In genomic region chr22:29617922-29618629, GRCh38 we compare ENCODE assay signal across 8 cellular contexts. TPM values are rescaled to one million over a fixed set of nuclear protein-coding genes. Genes with fewer than 3 reads are reported as not detected.
DNase-seq lines count a peak whose midpoint lies in the region; ATAC-seq, FAIRE-seq and TF ChIP-seq lines count a peak whose summit lies in the region.
"Had no signal": no experiment of that assay in that cellular context is flagged by ENCODE, and none has a peak within 500 bp of the region (broad histone marks: within the 10 kb centered on the region; RNA-seq: fewer than 3 reads in every experiment).

No MANE protein-coding gene starts in this region.

- TF ChIP-seq CTCF in IMR-90 (conservative IDR thresholded peaks at IDR 0.05; ENCODE audit: low read depth, low read length) (no peak), MCF 10A (IDR thresholded peaks at IDR 0.05; ENCODE audit: unreplicated experiment) (no peak), nephron progenitor cell (IDR thresholded peaks at IDR 0.05) (no peak)

- no peaks in the 10 kb centered on the region for H4K20me1 ChIP-seq in IMR-90 (ENCODE audit: insufficient read depth, low read length)

- peaks cover 30% of the 10 kb centered on the region for H3K9me1 ChIP-seq in IMR-90 (ENCODE audit: insufficient read depth, low read length)

- H4K91ac ChIP-seq in IMR-90 (ENCODE audit: insufficient read depth, low read depth, low read length) = peak overlapping the region; percentile 25; the same call in 1 of the 2 replicates

- H2BK20ac ChIP-seq in IMR-90 (ENCODE audit: low read depth, low read length) = peak overlapping the region; percentile 38; the same call in 1 of the 2 replicates

- H3K18ac ChIP-seq in IMR-90 (ENCODE audit: low read depth, low read length) = peak overlapping the region; percentile 85; the same call in 1 of the 2 replicates

- BruUV-seq in IMR-90 (replicated peaks; lab: Mats Ljungman, UMichigan) (no TSS peak), MCF 10A (replicated peaks; lab: Mats Ljungman, UMichigan) (no TSS peak)

- no peak for FAIRE-seq in GM12891 (lab: Jason Lieb, UNC)

- peak overlapping the region; percentile 60; the same call in 1 of the 2 replicates for H3K27ac ChIP-seq in IMR-90 (ENCODE audit: insufficient read depth, low read length)

- peak overlapping the region; percentile 82; the same call in 1 of the 2 replicates for H3K23ac ChIP-seq in IMR-90 (ENCODE audit: low read depth, low read length)

- H3K27me3 ChIP-seq in IMR-90 (ENCODE audit: control insufficient read depth, insufficient read depth, low read length) = no peaks in the 10 kb centered on the region

- H3K79me1 ChIP-seq in IMR-90 (ENCODE audit: low read depth in 1 of 2, low read length in 2 of 2) = peaks cover 22 to 73% of the 10 kb centered on the region in 2 experiments

- H4K8ac ChIP-seq in IMR-90 (ENCODE audit: low read depth in 2 of 2, low read length in 2 of 2) = peak overlapping the region; percentile 6 to 76; a peak in 2 of 4 replicates

- peak; percentile 64 for DNase-seq in DMS79 treated with DMSO at 0.1 percent for 48 hours (lab: John Stamatoyannopoulos, UW)
- DNase-seq in IMR-90 = peak; percentile 68
- DNase-seq in MCF 10A (ENCODE audit: unreplicated experiment) = peak; percentile 32
- DNase-seq in nephron progenitor cell = no peak
- no peak for DNase-seq in cerebellum (ENCODE audit: low spot score)
- DNase-seq in GOT3 (lab: John Stamatoyannopoulos, UW) = no peak
- no peak for DNase-seq in GM12891 (ENCODE audit: insufficient read length, low spot score)
- DNase-seq: NK-92 treated with Interleukin-12 subunit alpha and Interleukin-12 subunit beta, amount 100 ng/mL, for 24 hours had no signal

- H3K14ac ChIP-seq in IMR-90 (replicated peaks; ENCODE audit: low read depth, low read length) = no peak overlapping the region

- peak overlapping the region; percentile 41; the same call in 1 of the 2 replicates for H3K4me2 ChIP-seq in IMR-90 (ENCODE audit: low read depth, low read length)

- H3K4me3 Mint-ChIP-seq in MCF 10A (ENCODE audit: unreplicated experiment) (no peak overlapping the region), nephron progenitor cell (no peak overlapping the region)

- intact Hi-C loops in IMR-90 (cut with micrococcal nuclease) (no loop called here), MCF 10A (cut with micrococcal nuclease) (no loop called here)

- no peak for TF ChIP-seq RAD21 in IMR-90 (IDR thresholded peaks at IDR 0.05; ENCODE audit: low read length)

- ATAC-seq in IMR-90 (ENCODE audit: low read depth) = peak; percentile 8

- H3K9me3 Mint-ChIP-seq in MCF 10A (ENCODE audit: unreplicated experiment) (no peaks in the 10 kb centered on the region), nephron progenitor cell (no peaks in the 10 kb centered on the region)

- peak overlapping the region; percentile 72; the same call in 1 of the 2 replicates for H3K4ac ChIP-seq in IMR-90 (ENCODE audit: low read depth, low read length)

- H2BK120ac ChIP-seq in IMR-90 (ENCODE audit: low read depth, low read length) = peak overlapping the region; percentile 42; the same call in 1 of the 2 replicates

- H3K27me3 Mint-ChIP-seq in MCF 10A (ENCODE audit: insufficient read depth, unreplicated experiment) = no peaks in the 10 kb centered on the region
- no peaks in the 10 kb centered on the region for H3K27me3 Mint-ChIP-seq in nephron progenitor cell (ENCODE audit: low read depth, poor library complexity)

- H2BK15ac ChIP-seq in IMR-90 (ENCODE audit: low read depth, low read length) = peak overlapping the region; percentile 80

- peak overlapping the region; percentile 30; the same call in 1 of the 2 replicates for H3K9ac ChIP-seq in IMR-90 (ENCODE audit: low read depth, low read length)

- in situ Hi-C loops in IMR-90 (cut with MboI; ENCODE audit: low sequenced_read_pairs) = no loop called here

- no peak overlapping the region; the same call in 1 of the 2 replicates for H4K5ac ChIP-seq in IMR-90 (ENCODE audit: low read depth, low read length)

- no peak overlapping the region for H3K56ac ChIP-seq in IMR-90 (ENCODE audit: extremely low read depth, insufficient read depth, low read length)

- H3K9me3 ChIP-seq in IMR-90 (ENCODE audit: control insufficient read depth, insufficient read depth, low read length) = no peaks in the 10 kb centered on the region

- H3K36me3 Mint-ChIP-seq in MCF 10A (ENCODE audit: insufficient read depth, unreplicated experiment) (peaks cover 3% of the 10 kb centered on the region), nephron progenitor cell (ENCODE audit: low read depth) (peaks cover 8% of the 10 kb centered on the region)

- H2AK9ac ChIP-seq in IMR-90 (replicated peaks; ENCODE audit: low read depth, low read length, poor library complexity) = no peak overlapping the region

- TF ChIP-seq POLR2A in IMR-90 (IDR thresholded peaks at IDR 0.05; ENCODE audit: low read depth, low read length) = no peak
- TF ChIP-seq POLR2A in GM12891 (IDR thresholded peaks at IDR 0.05; ENCODE audit: low read depth, low read length) = no peak

- CTCF ChIA-PET in IMR-90 (lab: Yijun Ruan, JAX) = no interaction called here
- CTCF ChIA-PET in MCF 10A (lab: Yijun Ruan, JAX) = interaction anchor here (0.6 to 1.0 kb wide), 3 partner anchors 14 to 475 kb away, joined by 3 to 4 read pairs (median 3); no protein-coding TSS in a partner anchor

- peaks cover 33% of the 10 kb centered on the region for H3K4me1 ChIP-seq in IMR-90 (ENCODE audit: control insufficient read depth, insufficient read depth, low read length)

- no CpG with 5 or more reads among the region's 2 CpGs for WGBS in IMR-90 (ENCODE audit: extremely low coverage in 2 of 2, insufficient read length in 1 of 2), 2 experiments

- H3K27ac Mint-ChIP-seq in MCF 10A (ENCODE audit: low read depth, unreplicated experiment) (peak overlapping the region; percentile 2), nephron progenitor cell (peak overlapping the region; percentile 40)

- peak overlapping the region; percentile 87 for H2BK5ac ChIP-seq in IMR-90 (ENCODE audit: low read depth, low read length, poor library complexity, severe bottlenecking)

- H3K4me3 ChIP-seq in IMR-90 (ENCODE audit: insufficient read depth, low read depth, low read length) = no peak overlapping the region

- peak overlapping the region; percentile 69; the same call in 1 of the 2 replicates for H2AK5ac ChIP-seq in IMR-90 (ENCODE audit: low read depth, low read length)

- H3K36me3 ChIP-seq in IMR-90 (ENCODE audit: control insufficient read depth, insufficient read depth, low read length) = no peaks in the 10 kb centered on the region

- no peak overlapping the region for H2AFZ ChIP-seq in IMR-90 (replicated peaks; ENCODE audit: low read length, poor library complexity)

- POLR2A ChIA-PET in IMR-90 (lab: Charles Lee; ENCODE audit: unreplicated experiment) = no interaction called here
- POLR2A ChIA-PET in MCF 10A (lab: Yijun Ruan, JAX) = interaction anchor here (0.7 to 1.9 kb wide), 3 partner anchors 8 to 225 kb away, joined by 3 to 17 read pairs (median 3); no protein-coding TSS in a partner anchor

- dilution Hi-C loops in IMR-90 (cut with HindIII; ENCODE audit: low sequenced_read_pairs, unreplicated experiment) = no loop called here

- H3K4me1 Mint-ChIP-seq in MCF 10A (ENCODE audit: insufficient read depth, unreplicated experiment) = peaks cover 31% of the 10 kb centered on the region
- H3K4me1 Mint-ChIP-seq in nephron progenitor cell = peaks cover 15% of the 10 kb centered on the region

TF ChIP-seq in IMR-90, 13 proteins besides CTCF, POLR2A, EP300 and RAD21:
- TF ChIP-seq MAFK (IDR thresholded peaks at IDR 0.05; ENCODE audit: low read depth, low read length) (peak; percentile 86), NFE2L2 (IDR thresholded peaks at IDR 0.05; ENCODE audit: low read depth, low read length) (no peak), SMC3 (IDR thresholded peaks at IDR 0.05; ENCODE audit: low read depth, low read length) (no peak), CEBPB (IDR thresholded peaks at IDR 0.05; ENCODE audit: low read depth, low read length) (peak; percentile 74), RCOR1 (IDR thresholded peaks at IDR 0.05; ENCODE audit: insufficient replicate concordance, low read length) (no peak)
TF ChIP-seq in IMR-90: peak in this region for 2.

TF ChIP-seq in GM12891, 5 proteins besides CTCF, POLR2A, EP300 and RAD21:
- TF ChIP-seq POLR2AphosphoS5 (IDR thresholded peaks at IDR 0.05; ENCODE audit: low read depth, low read length) = no peak
- TF ChIP-seq TAF1 (IDR thresholded peaks at IDR 0.05; ENCODE audit: low read depth, low read length) = no peak
- no peak for TF ChIP-seq POU2F2 (IDR thresholded peaks at IDR 0.05; ENCODE audit: low read depth, low read length)
- no peak for TF ChIP-seq SPI1 (IDR thresholded peaks at IDR 0.05; ENCODE audit: low read depth, low read length)
- TF ChIP-seq PAX5 (IDR thresholded peaks at IDR 0.05; ENCODE audit: insufficient read depth, low read length, severe bottlenecking) = no peak
TF ChIP-seq in GM12891: peak in this region for 0.

RNA-seq across cellular contexts. Expression of gene NF2, which starts 14.6 kb away (rescaled TPM):
- total RNA-seq in IMR-90 (2012; rRNA removed) (151 and 181 TPM in 2 replicates), MCF 10A (2022) (92.4 and 98.3 TPM in 2 replicates), cerebellum (32.0 TPM)
- polyA plus RNA-seq in IMR-90 (2012; rRNA removed) = 56.5 and 59.0 TPM in 2 replicates
- 34.7 and 46.5 TPM in 2 replicates for polyA plus RNA-seq in IMR-90 (2012; cell fraction: cytosol; rRNA removed)
- 36.3 and 38.6 TPM in 2 replicates for polyA plus RNA-seq in IMR-90 (2012; cell fraction: nucleus; rRNA removed; ENCODE audit: low replicate concordance)
- polyA plus RNA-seq in GM12891 (2012; ENCODE audit: low read depth, missing spikeins) = 6.5 TPM

RNA-seq across cellular contexts. Expression of gene NIPSNAP1, which starts 37.2 kb away (rescaled TPM):
- total RNA-seq in IMR-90 (2012; rRNA removed) (61.4 and 68.3 TPM in 2 replicates), MCF 10A (2022) (23.4 and 27.2 TPM in 2 replicates), cerebellum (59.4 TPM)
- 64.6 and 69.7 TPM in 2 replicates for polyA plus RNA-seq in IMR-90 (2012; rRNA removed)
- 50.9 and 61.4 TPM in 2 replicates for polyA plus RNA-seq in IMR-90 (2012; cell fraction: cytosol; rRNA removed)
- 47.0 and 55.4 TPM in 2 replicates for polyA plus RNA-seq in IMR-90 (2012; cell fraction: nucleus; rRNA removed; ENCODE audit: low replicate concordance)
- polyA plus RNA-seq in GM12891 (2012; ENCODE audit: low read depth, missing spikeins) = 86.9 TPM

Comparison
In these comparisons a context has a peak if more than half of its experiments do, and no peak if none do; other contexts are left out.
1. DNase-seq: peak in DMS79 treated with DMSO at 0.1 percent for 48 hours (single experiment), IMR-90 (single experiment) and MCF 10A (single experiment); none in nephron progenitor cell (single experiment), cerebellum (single experiment), GOT3 (single experiment) and GM12891 (single experiment).